ENCODE assay signal across 7 cellular contexts in the genomic region with DNA sequence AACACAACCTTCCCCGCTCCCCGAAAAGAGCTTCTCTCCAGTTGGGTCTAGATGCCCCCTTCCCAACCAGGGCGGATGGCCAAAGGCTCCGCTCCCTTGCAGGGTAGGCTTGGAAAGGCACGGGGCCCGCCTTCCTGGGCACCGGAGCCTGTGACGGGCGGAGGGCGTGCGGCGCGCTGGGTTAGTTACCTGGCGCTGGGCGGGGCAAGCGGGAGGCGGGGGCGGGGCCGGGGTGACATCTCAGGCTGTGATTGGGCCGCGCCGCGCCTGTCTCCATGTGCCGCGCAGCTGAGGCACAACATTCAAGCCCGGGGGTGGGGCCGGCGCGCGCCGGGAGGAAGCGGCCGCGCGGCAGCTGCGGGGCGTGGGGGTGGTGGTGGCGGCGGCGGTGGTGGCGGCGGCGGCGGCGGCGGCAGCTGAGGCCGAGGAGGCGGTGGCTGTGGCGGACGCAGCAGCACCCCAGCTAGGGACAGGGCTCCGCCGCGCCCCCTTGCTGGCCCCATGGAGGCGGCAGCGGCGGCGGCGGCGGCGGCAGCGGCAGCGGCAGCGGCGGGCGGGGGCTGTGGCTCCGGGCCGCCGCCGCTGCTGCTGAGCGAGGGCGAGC. TPM values are rescaled to one million over a fixed set of nuclear protein-coding genes. Genes with fewer than 3 reads are reported as not detected.
DNase-seq lines count a peak whose midpoint lies in the region; ATAC-seq and TF ChIP-seq lines count a peak whose summit lies in the region.

A gene (plus strand): TSS at position 298 of the 604 bp plus-strand sequence. CDS start 204 bp downstream, at position 502.

- DNase-seq in NCI-H2107 (lab: John Stamatoyannopoulos, UW): peak; percentile 82
- peak; percentile 79 for DNase-seq in MCF 10A (ENCODE audit: unreplicated experiment)

- BruUV-seq in MCF 10A (replicated peaks; lab: Mats Ljungman, UMichigan): no TSS peak

- CTCF ChIA-PET in MCF 10A (lab: Yijun Ruan, JAX): interaction anchor here (0.7 to 1.0 kb wide), 2 partner anchors 76 to 631 kb away, joined by 3 read pairs; a partner anchor contains a TSS

- intact Hi-C loops in MCF 10A (cut with micrococcal nuclease): loop anchor here (5.0 kb wide), 1 partner anchor 64 kb away; no protein-coding TSS in a partner anchor

- peak within 1 kb of the TSS; percentile 78 for H3K27ac ChIP-seq in VCaP
- no peak within 1 kb of the TSS for H3K27ac ChIP-seq in iPS-20b (ENCODE audit: low read length)

- H3K36me3 Mint-ChIP-seq in MCF 10A (ENCODE audit: insufficient read depth, unreplicated experiment): no peaks in the 10 kb centered on the region

- H3K4me1 ChIP-seq in iPS-20b (ENCODE audit: insufficient read depth, low read length) (no peaks in the 10 kb centered on the region), skeletal muscle satellite cell (ENCODE audit: control insufficient read depth, insufficient read depth, low read length) (no peaks in the 10 kb centered on the region)

- H3K9ac ChIP-seq in iPS-20b (ENCODE audit: low read depth, low read length) (no peak within 1 kb of the TSS), skeletal muscle satellite cell (ENCODE audit: low read depth, low read length) (peak within 1 kb of the TSS; percentile 47)

- peak within 1 kb of the TSS; percentile 86 for H3K4me2 ChIP-seq in skeletal muscle satellite cell (ENCODE audit: low read length)

- H3K9me3 ChIP-seq in iPS-20b (ENCODE audit: insufficient read depth, low read depth, low read length): no peaks in the 10 kb centered on the region
- H3K9me3 ChIP-seq in skeletal muscle satellite cell (replicated peaks; ENCODE audit: low read length): no peaks in the 10 kb centered on the region

- TF ChIP-seq CTCF in VCaP (conservative IDR thresholded peaks at IDR 0.05): no peak
- no peak for TF ChIP-seq CTCF in MCF 10A (IDR thresholded peaks at IDR 0.05; ENCODE audit: unreplicated experiment)

- H3K36me3 ChIP-seq in iPS-20b (ENCODE audit: insufficient read depth, low read depth, low read length): no peaks in the 10 kb centered on the region
- H3K36me3 ChIP-seq in skeletal muscle satellite cell (ENCODE audit: insufficient read depth, low read length): no peaks in the 10 kb centered on the region

- H3K4me3 ChIP-seq in iPS-20b (ENCODE audit: low read length): peak within 1 kb of the TSS; percentile 65
- H3K4me3 ChIP-seq in skeletal muscle satellite cell (ENCODE audit: low read length): peak within 1 kb of the TSS; percentile 69

- peaks cover 53% of the 10 kb centered on the region for H3K27me3 Mint-ChIP-seq in MCF 10A (ENCODE audit: insufficient read depth, unreplicated experiment)

- peak; percentile 92 for ATAC-seq in GM18519 (IDR thresholded peaks at IDR 0.05; ENCODE audit: low FRiP score, unreplicated experiment)
- ATAC-seq in HG02973 (IDR thresholded peaks at IDR 0.05; ENCODE audit: unreplicated experiment): peak; percentile 98

- no peak within 1 kb of the TSS for H3K27ac Mint-ChIP-seq in MCF 10A (ENCODE audit: low read depth, unreplicated experiment)

- peak within 1 kb of the TSS; percentile 76 for H3K4me3 Mint-ChIP-seq in MCF 10A (ENCODE audit: unreplicated experiment)

- POLR2A ChIA-PET in MCF 10A (lab: Yijun Ruan, JAX): interaction anchor here (0.6 to 1.5 kb wide), 3 partner anchors 26 to 64 kb away, joined by 3 to 5 read pairs (median 3); no protein-coding TSS in a partner anchor

- H3K4me1 Mint-ChIP-seq in MCF 10A (ENCODE audit: insufficient read depth, unreplicated experiment): no peaks in the 10 kb centered on the region

- H3K27me3 ChIP-seq in iPS-20b (ENCODE audit: insufficient read depth, low read length) (peaks cover 22% of the 10 kb centered on the region), skeletal muscle satellite cell (ENCODE audit: control insufficient read depth, insufficient read depth, low read length) (peaks cover 22% of the 10 kb centered on the region)

- peaks cover 5% of the 10 kb centered on the region for H3K9me3 Mint-ChIP-seq in MCF 10A (ENCODE audit: unreplicated experiment)

RNA-seq across cellular contexts. Expression of the gene that starts here (rescaled TPM):
- total RNA-seq in MCF 10A (2022): 6.9 and 8.1 TPM in 2 replicates
- total RNA-seq in skeletal muscle satellite cell (2012; rRNA removed): under 0.01 and 0.25 TPM in 2 replicates
